24 cellular contexts compared by ENCODE assay signal in genomic region chr5:126460977-126461376, GRCh38. TPM values are rescaled to one million over a fixed set of nuclear protein-coding genes. Genes with fewer than 3 reads are reported as not detected.
DNase-seq lines count a peak whose midpoint lies in the region; ATAC-seq, FAIRE-seq and TF ChIP-seq lines count a peak whose summit lies in the region.
"Had no signal": no experiment of that assay in that cellular context is flagged by ENCODE, and none has a peak within 500 bp of the region (broad histone marks: within the 10 kb centered on the region; RNA-seq: fewer than 3 reads in every experiment).

No MANE protein-coding gene starts in this region.

- H3K27ac ChIP-seq in right lobe of liver (peak overlapping the region in 2 of 3 donors; percentile 27 to 44), HepG2 (ENCODE audit: extremely low read length, insufficient read depth, low read length) (no peak overlapping the region), epithelial cell of prostate (peak overlapping the region; percentile 74)
- H3K27ac ChIP-seq: BLaER1 treated with 17β-estradiol and CSF1 and Interleukin-3, amounts not matched to agents 10 nM and 100 nM; HL-60 had no signal

- H3K36me3 ChIP-seq in right lobe of liver (peaks cover 0 to 5% (median 2%) of the 10 kb centered on the region in 4 donors), HepG2 (replicated peaks in 1 of 2; ENCODE audit: control insufficient read depth in 1 of 2, insufficient read depth in 2 of 2, low read length in 2 of 2) (no peaks in the 10 kb centered on the region)
- H3K36me3 ChIP-seq: BLaER1 treated with 17β-estradiol and CSF1 and Interleukin-3, amounts not matched to agents 10 nM and 100 nM had no signal

- peak; percentile 33 to 57 (median 42) for ATAC-seq in right lobe of liver
- ATAC-seq in HepG2 = no peak
- ATAC-seq in HG02798 (IDR thresholded peaks at IDR 0.05; ENCODE audit: poor library complexity, unreplicated experiment) = no peak
- ATAC-seq in GM18870 (IDR thresholded peaks at IDR 0.05; ENCODE audit: unreplicated experiment) = no peak
- no peak for ATAC-seq in HG03469 (IDR thresholded peaks at IDR 0.05; ENCODE audit: unreplicated experiment)
- ATAC-seq in HG03565 (IDR thresholded peaks at IDR 0.05; ENCODE audit: unreplicated experiment) = no peak
- ATAC-seq: naive thymus-derived CD8-positive, alpha-beta T cell; Right ventricle myocardium inferior had no signal

- in situ Hi-C loops in HepG2 (cut with HindIII; ENCODE audit: extremely low pct_ligation_motif_present, low pct_unique_long_range_greater_than_20kb) = no loop called here

- no peaks in the 10 kb centered on the region for H4K20me1 ChIP-seq in HepG2 (ENCODE audit: insufficient read depth, low read length)
- H4K20me1 ChIP-seq: BLaER1 treated with 17β-estradiol and CSF1 and Interleukin-3, amounts not matched to agents 10 nM and 100 nM had no signal

- TF ChIP-seq CTCF in right lobe of liver (IDR thresholded peaks at IDR 0.05) (no peak), HepG2 (CRISPR knock-in tag; IDR thresholded peaks at IDR 0.05) (no peak), nephron progenitor cell (IDR thresholded peaks at IDR 0.05) (no peak)

- H3K9ac ChIP-seq in HepG2 (ENCODE audit: insufficient read depth, low read depth, low read length) = no peak overlapping the region
- H3K9ac ChIP-seq: BLaER1 treated with 17β-estradiol and CSF1 and Interleukin-3, amounts not matched to agents 10 nM and 100 nM had no signal

- H3K36me3 Mint-ChIP-seq in nephron progenitor cell (ENCODE audit: low read depth) = peaks cover 9% of the 10 kb centered on the region

- no peak overlapping the region for H3K4me2 ChIP-seq in HepG2 (ENCODE audit: low read depth, low read length)

- DNase-seq in right lobe of liver (no peak), HepG2 (ENCODE audit: low spot score) (no peak), epithelial cell of prostate (ENCODE audit: low read depth, low spot score) (peak; percentile 90), nephron progenitor cell (no peak)
- DNase-seq: activated CD4-positive, alpha-beta T cell treated with anti-CD3 and anti-CD28 coated beads for 48 hours; activated CD8-positive, alpha-beta memory T cell treated with anti-CD3 and anti-CD28 coated beads, Interleukin-2, amount 50 U/mL, for 48 hours; mesenchymal stem cell; MM.1S; naive thymus-derived CD8-positive, alpha-beta T cell; NCI-H1930; NCI-H510A treated with DMSO at 0.1 percent for 48 hours; stomach; SW 1271 had no signal

- BruUV-seq in HepG2 (replicated peaks; lab: Mats Ljungman, UMichigan) = no TSS peak

- CTCF ChIA-PET in HepG2 (lab: Yijun Ruan, JAX; ENCODE audit: low intra/inter-chr PET ratio, low total read pairs) = no interaction called here

- H3K4me3 Mint-ChIP-seq in nephron progenitor cell = no peak overlapping the region
- H3K4me3 Mint-ChIP-seq: naive thymus-derived CD8-positive, alpha-beta T cell had no signal

- intact Hi-C loops in right lobe of liver (cut with DNase I) = no loop called here
- intact Hi-C loops in HepG2 (cut with micrococcal nuclease; ENCODE audit: unreplicated experiment) = no loop called here

- no peak for FAIRE-seq in HepG2 (lab: Jason Lieb, UNC)
- FAIRE-seq: A204.1, GM12892, TTC549 had no signal

- H3K9me3 Mint-ChIP-seq in nephron progenitor cell = no peaks in the 10 kb centered on the region
- H3K9me3 Mint-ChIP-seq: IgD-negative memory B cell; naive thymus-derived CD8-positive, alpha-beta T cell had no signal

- H3K4me3 ChIP-seq in right lobe of liver (no peak overlapping the region), HepG2 (replicated peaks in 1 of 3; ENCODE audit: insufficient read depth in 1 of 3, low read depth in 2 of 3, low read length in 3 of 3) (no peak overlapping the region)
- H3K4me3 ChIP-seq: BLaER1 treated with 17β-estradiol and CSF1 and Interleukin-3, amounts not matched to agents 10 nM and 100 nM; stomach had no signal

- H2AFZ ChIP-seq in HepG2 (ENCODE audit: low read length) = no peak overlapping the region

- H3K27me3 Mint-ChIP-seq in nephron progenitor cell (ENCODE audit: low read depth, poor library complexity) = peaks cover 24% of the 10 kb centered on the region
- H3K27me3 Mint-ChIP-seq: IgD-negative memory B cell; naive thymus-derived CD8-positive, alpha-beta T cell had no signal

- H3K27me3 ChIP-seq in right lobe of liver = no peaks in the 10 kb centered on the region
- no peaks in the 10 kb centered on the region for H3K27me3 ChIP-seq in HepG2 (ENCODE audit: control insufficient read depth in 1 of 2, insufficient read depth in 2 of 2, low read length in 2 of 2)
- H3K27me3 ChIP-seq: BLaER1 treated with 17β-estradiol and CSF1 and Interleukin-3, amounts not matched to agents 10 nM and 100 nM; stomach had no signal

- POLR2A ChIA-PET in HepG2 (lab: Yijun Ruan, JAX) = interaction anchor here (1.6 kb wide), 1 partner anchor 11 kb away, joined by 4 read pairs; no protein-coding TSS in a partner anchor

- TF ChIP-seq EP300 in HepG2 (IDR thresholded peaks at IDR 0.05; ENCODE audit: low read depth in 2 of 2, low read length in 2 of 2) (no peak), HepG2 (CRISPR knock-in tag; IDR thresholded peaks at IDR 0.05; ENCODE audit: borderline replicate concordance) (no peak)

- WGBS in right lobe of liver (ENCODE audit: insufficient coverage, low coverage, low lambda C conversion rate, missing lambda C conversion rate) = 100% methylated on average over 1 of the region's 1 CpG
- WGBS in HepG2 (ENCODE audit: low lambda C conversion rate) = 100% methylated on average over 1 of the region's 1 CpG

- TF ChIP-seq POLR2A in right lobe of liver (IDR thresholded peaks at IDR 0.05) = no peak
- no peak for TF ChIP-seq POLR2A in HepG2 (IDR thresholded peaks at IDR 0.05; ENCODE audit: insufficient read depth in 1 of 2, low read depth in 2 of 2, low read length in 2 of 2)

- TF ChIP-seq RAD21 in HepG2 (CRISPR knock-in tag; IDR thresholded peaks at IDR 0.05) = no peak

- no peaks in the 10 kb centered on the region for H3K9me3 ChIP-seq in right lobe of liver
- no peaks in the 10 kb centered on the region for H3K9me3 ChIP-seq in HepG2 (ENCODE audit: low read length)
- H3K9me3 ChIP-seq: BLaER1 treated with 17β-estradiol and CSF1 and Interleukin-3, amounts not matched to agents 10 nM and 100 nM; stomach had no signal

- H3K4me1 Mint-ChIP-seq in nephron progenitor cell = peaks cover 27% of the 10 kb centered on the region

- H3K79me2 ChIP-seq in HepG2 (ENCODE audit: insufficient read depth, low read length) = no peaks in the 10 kb centered on the region

- H3K27ac Mint-ChIP-seq in nephron progenitor cell = peak overlapping the region; percentile 64

- H3K4me1 ChIP-seq in right lobe of liver = peaks cover 0 to 18% (median 7%) of the 10 kb centered on the region in 4 donors
- H3K4me1 ChIP-seq in HepG2 (ENCODE audit: insufficient read depth, low read length) = peaks cover 10% of the 10 kb centered on the region

TF ChIP-seq in HepG2, 621 proteins besides CTCF, POLR2A, EP300 and RAD21:
- no peak for TF ChIP-seq ESRRA (CRISPR knock-in tag; IDR thresholded peaks at IDR 0.05; ENCODE audit: low read depth)

RNA-seq across cellular contexts. Expression of gene GRAMD2B, which starts 37.8 kb away (rescaled TPM):
- 10 to 100 TPM in 5 of 6 experiments, 1 to 10 TPM in 1; 9.9 to 26.4 (median 18.3) TPM for total RNA-seq in right lobe of liver
- total RNA-seq in HepG2 (2016; rRNA removed; fragmentation: Illumina TruSeq; extraction: Trizol) = 8.1 and 8.8 TPM in 2 replicates
- total RNA-seq in HepG2 (2016; cell fraction: cytosol; rRNA removed; fragmentation: Illumina TruSeq; extraction: Trizol; ENCODE audit: low read depth) = 1.4 and 1.6 TPM in 2 replicates
- 6.7 and 8.2 TPM in 2 replicates for total RNA-seq in HepG2 (2016; cell fraction: insoluble cytoplasmic fraction; rRNA removed; fragmentation: Illumina TruSeq; extraction: Trizol)
- 3.9 and 5.1 TPM in 2 replicates for total RNA-seq in HepG2 (2016; cell fraction: membrane; rRNA removed; fragmentation: Illumina TruSeq; extraction: Trizol)
- 10.5 and 10.7 TPM in 2 replicates for total RNA-seq in HepG2 (2016; cell fraction: nucleus; rRNA removed; fragmentation: Illumina TruSeq; extraction: Trizol)
- polyA plus RNA-seq in HepG2 (2011; rRNA removed) = 10.6 and 11.2 TPM in 2 replicates
- 6.0 and 10.9 TPM in 2 replicates for polyA plus RNA-seq in HepG2 (2011; cell fraction: cytosol; rRNA removed)
- polyA plus RNA-seq in HepG2 (2011; cell fraction: nucleus; rRNA removed) = 9.0 and 10.1 TPM in 2 replicates
- polyA plus RNA-seq in HepG2 (2012) = 8.8 and 11.2 TPM in 2 replicates
- 0.98 and 1.7 TPM in 2 replicates for polyA plus RNA-seq in HepG2 (2016; cell fraction: cytosol; fragmentation: Illumina TruSeq; extraction: Trizol; ENCODE audit: low read depth)
- 7.8 and 8.9 TPM in 2 replicates for polyA plus RNA-seq in HepG2 (2016; cell fraction: insoluble cytoplasmic fraction; fragmentation: Illumina TruSeq; extraction: Trizol; ENCODE audit: low read depth)
- 2.1 and 2.4 TPM in 2 replicates for polyA plus RNA-seq in HepG2 (2016; cell fraction: membrane; fragmentation: Illumina TruSeq; extraction: Trizol; ENCODE audit: low read depth)
- polyA plus RNA-seq in HepG2 (2016; cell fraction: nucleus; fragmentation: Illumina TruSeq; extraction: Trizol; ENCODE audit: insufficient read depth, low read depth) = 11.7 and 12.4 TPM in 2 replicates
- 5.6 and 6.2 TPM in 2 replicates for polyA minus RNA-seq in HepG2 (2011; rRNA and poly(A)+ RNA removed; ENCODE audit: low replicate concordance)
- polyA minus RNA-seq in HepG2 (2011; cell fraction: cytosol; rRNA and poly(A)+ RNA removed) = 6.1 and 7.8 TPM in 2 replicates
- 35.9 and 42.4 TPM in 2 replicates for polyA minus RNA-seq in HepG2 (2011; cell fraction: nucleus; rRNA and poly(A)+ RNA removed)

Comparison
In these comparisons a context has a peak if more than half of its experiments do, and no peak if none do; other contexts are left out.
1. ATAC-seq: peak in right lobe of liver (4 of 4); none in HepG2 (single experiment), HG02798 (single experiment), GM18870 (single experiment), HG03469 (single experiment) and HG03565 (single experiment).